17 cellular contexts compared by ENCODE assay signal in genomic region chrX:134676440-134676839, GRCh38. TPM values are rescaled to one million over a fixed set of nuclear protein-coding genes. Genes with fewer than 3 reads are reported as not detected.
DNase-seq lines count a peak whose midpoint lies in the region; ATAC-seq and TF ChIP-seq lines count a peak whose summit lies in the region.
"Had no signal": no experiment of that assay in that cellular context is flagged by ENCODE, and none has a peak within 500 bp of the region (broad histone marks: within the 10 kb centered on the region; RNA-seq: fewer than 3 reads in every experiment).

No MANE protein-coding gene starts in this region.

- intact Hi-C loops in ovary (cut with DNase I) = no loop called here

- TF ChIP-seq POLR2A in ovary (IDR thresholded peaks at IDR 0.05) = no peak

- H3K4me1 ChIP-seq in ovary (ENCODE audit: insufficient read depth) = no peaks in the 10 kb centered on the region
- H3K4me1 ChIP-seq: right lobe of liver, uterus had no signal

- no peaks in the 10 kb centered on the region for H3K36me3 ChIP-seq in ovary
- H3K36me3 ChIP-seq: right lobe of liver, uterus, WERI-Rb-1 had no signal

- DNase-seq in GM04503 (ENCODE audit: low read depth) = peak; percentile 57
- peak; percentile 16 for DNase-seq in T1000 (lab: John Stamatoyannopoulos, UW)
- DNase-seq in fibroblast of peridontal ligament (ENCODE audit: extremely low read depth) = peak; percentile 64
- DNase-seq in renal cortical epithelial cell (ENCODE audit: low read depth) = peak; percentile 55
- DNase-seq in activated gamma-delta T cell treated with Interleukin-2 at 50 U/mL for 16 hours = no peak
- DNase-seq in ovary = no peak
- DNase-seq: activated CD8-positive, alpha-beta memory T cell treated with anti-CD3 and anti-CD28 coated beads, Interleukin-2, amount 50 U/mL, for 48 hours; activated naive CD8-positive, alpha-beta T cell treated with anti-CD3 and anti-CD28 coated beads, Interleukin-2, amount 10 ng/mL, durations not matched to agents 7 days and 5 days; CD4-positive, CD25-positive, alpha-beta regulatory T cell; NCI-H187; right lobe of liver; stimulated activated naive CD4-positive, alpha-beta T cell treated with Interleukin-2 at 50 U/mL for 16 hours; uterus; WERI-Rb-1 had no signal

- TF ChIP-seq EP300 in ovary (IDR thresholded peaks at IDR 0.05) = no peak

- no peaks in the 10 kb centered on the region for H3K9me3 ChIP-seq in ovary
- H3K9me3 ChIP-seq: right lobe of liver, uterus had no signal

- ATAC-seq in GM19395 (IDR thresholded peaks at IDR 0.05; ENCODE audit: unreplicated experiment) (no peak), HG03135 (IDR thresholded peaks at IDR 0.05; ENCODE audit: unreplicated experiment) (no peak)
- ATAC-seq: right lobe of liver had no signal

- no peak for TF ChIP-seq CTCF in ovary (IDR thresholded peaks at IDR 0.05)

- no peaks in the 10 kb centered on the region for H3K27me3 ChIP-seq in ovary
- H3K27me3 ChIP-seq: right lobe of liver, uterus had no signal

- H3K27ac ChIP-seq in ovary = no peak overlapping the region
- H3K27ac ChIP-seq: right lobe of liver, uterus, WERI-Rb-1 had no signal

- 43 to 56% (median 54%) methylated on average over 2 of the region's 2 CpGs for WGBS in ovary, 3 donors

- H3K4me3 ChIP-seq in ovary = no peak overlapping the region
- H3K4me3 ChIP-seq: right lobe of liver, uterus had no signal

RNA-seq across cellular contexts. Expression of gene PLAC1, which starts 18.2 kb away (rescaled TPM):
- total RNA-seq in renal cortical epithelial cell (not detected in 2 replicates), ovary (under 1 TPM in 3 of 7 donors, not detected in 4; 0.30 to 0.62 (median 0.40) TPM)
- polyA plus RNA-seq in ovary = under 1 TPM; 0.12 to 0.43 TPM
- total RNA-seq: activated naive CD8-positive, alpha-beta T cell treated with anti-CD3 and anti-CD28 coated beads, Interleukin-2, amount 10 ng/mL, durations not matched to agents 7 days and 5 days; CD4-positive, CD25-positive, alpha-beta regulatory T cell; right lobe of liver had no signal
- polyA plus RNA-seq: CD4-positive, CD25-positive, alpha-beta regulatory T cell; neural cell had no signal

Comparison
In these comparisons a context has a peak if more than half of its experiments do, and no peak if none do; other contexts are left out.
1. DNase-seq: peak in GM04503 (single experiment), T1000 (single experiment), fibroblast of peridontal ligament (single experiment) and renal cortical epithelial cell (single experiment); none in activated gamma-delta T cell treated with Interleukin-2 at 50 U/mL for 16 hours (single experiment) and ovary (0 of 5).